In genomic region chr16:83839561-83839960, GRCh38 we compare ENCODE assay signal across 23 cellular contexts. TPM values are rescaled to one million over a fixed set of nuclear protein-coding genes. Genes with fewer than 3 reads are reported as not detected.
A peak's percentile ranks its signal among the peaks of the same experiment; 100 is the strongest.
DNase-seq lines count a peak whose midpoint lies in the region; ATAC-seq, FAIRE-seq and TF ChIP-seq lines count a peak whose summit lies in the region.
"Had no signal": no experiment of that assay in that cellular context is flagged by ENCODE, and none has a peak within 500 bp of the region (broad histone marks: within the 10 kb centered on the region; RNA-seq: fewer than 3 reads in every experiment).

No MANE protein-coding gene starts in this region.

- H3K27ac Mint-ChIP-seq in WTC11, result peak overlapping the region; percentile 100
- H3K27ac Mint-ChIP-seq: B cell; CD8-positive, alpha-beta T cell; IgD-negative memory B cell had no signal

- in situ Hi-C loops in GM13976 (cut with MboI; ENCODE audit: low sequenced_read_pairs, unreplicated experiment), result no loop called here

- H3K4me3 ChIP-seq in A549 (no peak overlapping the region), HUES48 (ENCODE audit: low read depth, low read length) (no peak overlapping the region), iPS-18a (ENCODE audit: low read length) (no peak overlapping the region)
- H3K4me3 ChIP-seq: BLaER1 treated with 17β-estradiol and CSF1 and Interleukin-3, amounts not matched to agents 10 nM and 100 nM; GM12878; HAP-1 had no signal

- no peak for TF ChIP-seq CTCF in A549 (IDR thresholded peaks at IDR 0.05)
- TF ChIP-seq CTCF in WTC11 (IDR thresholded peaks at IDR 0.05), result no peak
- TF ChIP-seq CTCF in GM13976 (IDR thresholded peaks at IDR 0.05; ENCODE audit: borderline replicate concordance, control extremely low read depth, extremely low read depth, insufficient read depth, missing control alignments), result no peak

- H3K4me2 ChIP-seq in A549, result no peak overlapping the region
- H3K4me2 ChIP-seq: BLaER1 treated with 17β-estradiol and CSF1 and Interleukin-3, amounts not matched to agents 10 nM and 100 nM had no signal

- H3K4me3 Mint-ChIP-seq in WTC11, result no peak overlapping the region
- H3K4me3 Mint-ChIP-seq: B cell; CD8-positive, alpha-beta T cell; IgD-negative memory B cell had no signal

- H3K27me3 ChIP-seq in HUES48 (ENCODE audit: control insufficient read depth, insufficient read depth, low read length), result no peaks in the 10 kb centered on the region
- no peaks in the 10 kb centered on the region for H3K27me3 ChIP-seq in iPS-18a (ENCODE audit: control insufficient read depth, insufficient read depth, low read length)
- H3K27me3 ChIP-seq: BLaER1 treated with 17β-estradiol and CSF1 and Interleukin-3, amounts not matched to agents 10 nM and 100 nM had no signal

- no peaks in the 10 kb centered on the region for H3K27me3 Mint-ChIP-seq in WTC11 (ENCODE audit: low read depth)

- no peak for TF ChIP-seq EP300 in A549 (IDR thresholded peaks at IDR 0.05)

- H3K36me3 Mint-ChIP-seq in WTC11, result no peaks in the 10 kb centered on the region
- H3K36me3 Mint-ChIP-seq: CD8-positive, alpha-beta T cell; IgD-negative memory B cell had no signal

- TF ChIP-seq RAD21 in A549 (conservative IDR thresholded peaks at IDR 0.05 in 1 of 2, IDR thresholded peaks at IDR 0.05 in 1 of 2), result no peak

- 29% methylated on average over 3 of the region's 3 CpGs for whole genome bisulfite sequencing in A549 (ENCODE audit: missing lambda C conversion rate)

- ATAC-seq in A549, result no peak
- ATAC-seq in WTC11, result no peak
- ATAC-seq in HG03520 (IDR thresholded peaks at IDR 0.05; ENCODE audit: unreplicated experiment), result no peak
- no peak for ATAC-seq in GM19324 (IDR thresholded peaks at IDR 0.05; ENCODE audit: low FRiP score, unreplicated experiment)
- ATAC-seq: CD8-positive, alpha-beta T cell; GM12878 had no signal

- H3K9me3 ChIP-seq in A549, result no peaks in the 10 kb centered on the region
- H3K9me3 ChIP-seq in HUES48 (ENCODE audit: control insufficient read depth, insufficient read depth, low read length), result no peaks in the 10 kb centered on the region
- H3K9me3 ChIP-seq in iPS-18a (ENCODE audit: control insufficient read depth, low read depth, low read length), result no peaks in the 10 kb centered on the region
- H3K9me3 ChIP-seq: HAP-1 had no signal

- H3K4me1 Mint-ChIP-seq in WTC11, result peaks cover 94% of the 10 kb centered on the region

- POLR2A ChIA-PET in A549 (lab: Yijun Ruan, JAX), result no interaction called here
- POLR2A ChIA-PET in WTC11 (lab: Charles Lee), result no interaction called here

- H3K36me3 ChIP-seq in HUES48 (ENCODE audit: control insufficient read depth, insufficient read depth, low read length), result no peaks in the 10 kb centered on the region
- H3K36me3 ChIP-seq in iPS-18a (ENCODE audit: control insufficient read depth, low read depth, low read length), result no peaks in the 10 kb centered on the region
- H3K36me3 ChIP-seq: BLaER1 treated with 17β-estradiol and CSF1 and Interleukin-3, amounts not matched to agents 10 nM and 100 nM; HAP-1 had no signal

- DNase-seq in A549 (ENCODE audit: low read depth in 1 of 2, low spot score in 1 of 2) (no peak), WTC11 (ENCODE audit: low spot score) (no peak), HK-2 (ENCODE audit: unreplicated experiment) (no peak), GM13976 (ENCODE audit: low spot score) (no peak)
- DNase-seq: 8988T; Calu3; CD8-positive, alpha-beta T cell; DMS79 treated with DMSO at 0.1 percent for 48 hours; GF-D8; GOT3; Kasumi-1; KG1 had no signal

- H3K9ac ChIP-seq in HUES48 (ENCODE audit: low read depth, low read length) (peak overlapping the region; percentile 1; the same call in 1 of the 2 replicates), iPS-18a (ENCODE audit: low read length) (peak overlapping the region; percentile 25)
- H3K9ac ChIP-seq: BLaER1 treated with 17β-estradiol and CSF1 and Interleukin-3, amounts not matched to agents 10 nM and 100 nM had no signal

- no peak for TF ChIP-seq POLR2A in A549 (IDR thresholded peaks at IDR 0.05; ENCODE audit: low read length)

- CTCF ChIA-PET in A549 (lab: Yijun Ruan, JAX), result no interaction called here
- CTCF ChIA-PET in WTC11 (lab: Charles Lee), result no interaction called here

- peaks cover 7% of the 10 kb centered on the region; the same call in 2 of the 3 replicates for H3K4me1 ChIP-seq in A549
- H3K4me1 ChIP-seq in HUES48 (ENCODE audit: control insufficient read depth, insufficient read depth, low read length), result peaks cover 70% of the 10 kb centered on the region
- peaks cover 52% of the 10 kb centered on the region for H3K4me1 ChIP-seq in iPS-18a (ENCODE audit: control insufficient read depth, low read depth, low read length)

- FAIRE-seq in A549 (lab: Jason Lieb, UNC), result no peak
- FAIRE-seq: GM12878, GM19239, HTR-8/SVneo had no signal

- H3K27ac ChIP-seq in A549 (no peak overlapping the region), HUES48 (ENCODE audit: low read depth, low read length) (peak overlapping the region; percentile 98), iPS-18a (ENCODE audit: low read length) (peak overlapping the region; percentile 90)
- H3K27ac ChIP-seq: BLaER1 treated with 17β-estradiol and CSF1 and Interleukin-3, amounts not matched to agents 10 nM and 100 nM had no signal

- H3K9me3 Mint-ChIP-seq in WTC11, result peaks cover 5% of the 10 kb centered on the region; the same call in 1 of the 2 replicates
- H3K9me3 Mint-ChIP-seq: CD8-positive, alpha-beta T cell; IgD-negative memory B cell had no signal

TF ChIP-seq in A549, 52 proteins besides CTCF, POLR2A, EP300 and RAD21:
- no peak for TF ChIP-seq MAZ (IDR thresholded peaks at IDR 0.05; ENCODE audit: borderline replicate concordance, low read depth, low read length)
- TF ChIP-seq MAFK (IDR thresholded peaks at IDR 0.05; ENCODE audit: partially characterized antibody), result peak; percentile 44

TF ChIP-seq in WTC11, 78 proteins besides CTCF, POLR2A, EP300 and RAD21 (continues in another document):
- TF ChIP-seq NFYB (CRISPR knock-in tag; conservative IDR thresholded peaks at IDR 0.05; ENCODE audit: low read depth) (no peak), PRRX2 (CRISPR knock-in tag; IDR thresholded peaks at IDR 0.05) (no peak), SMAD4 (CRISPR knock-in tag; IDR thresholded peaks at IDR 0.05) (no peak)
- TF ChIP-seq, protein P1, sequence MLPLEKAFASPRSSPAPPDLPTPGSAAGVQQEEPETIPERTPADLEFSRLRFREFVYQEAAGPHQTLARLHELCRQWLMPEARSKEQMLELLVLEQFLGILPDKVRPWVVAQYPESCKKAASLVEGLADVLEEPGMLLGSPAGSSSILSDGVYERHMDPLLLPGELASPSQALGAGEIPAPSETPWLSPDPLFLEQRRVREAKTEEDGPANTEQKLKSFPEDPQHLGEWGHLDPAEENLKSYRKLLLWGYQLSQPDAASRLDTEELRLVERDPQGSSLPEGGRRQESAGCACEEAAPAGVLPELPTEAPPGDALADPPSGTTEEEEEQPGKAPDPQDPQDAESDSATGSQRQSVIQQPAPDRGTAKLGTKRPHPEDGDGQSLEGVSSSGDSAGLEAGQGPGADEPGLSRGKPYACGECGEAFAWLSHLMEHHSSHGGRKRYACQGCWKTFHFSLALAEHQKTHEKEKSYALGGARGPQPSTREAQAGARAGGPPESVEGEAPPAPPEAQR (CRISPR knock-in tag; IDR thresholded peaks at IDR 0.05), result no peak
- TF ChIP-seq, protein P2, sequence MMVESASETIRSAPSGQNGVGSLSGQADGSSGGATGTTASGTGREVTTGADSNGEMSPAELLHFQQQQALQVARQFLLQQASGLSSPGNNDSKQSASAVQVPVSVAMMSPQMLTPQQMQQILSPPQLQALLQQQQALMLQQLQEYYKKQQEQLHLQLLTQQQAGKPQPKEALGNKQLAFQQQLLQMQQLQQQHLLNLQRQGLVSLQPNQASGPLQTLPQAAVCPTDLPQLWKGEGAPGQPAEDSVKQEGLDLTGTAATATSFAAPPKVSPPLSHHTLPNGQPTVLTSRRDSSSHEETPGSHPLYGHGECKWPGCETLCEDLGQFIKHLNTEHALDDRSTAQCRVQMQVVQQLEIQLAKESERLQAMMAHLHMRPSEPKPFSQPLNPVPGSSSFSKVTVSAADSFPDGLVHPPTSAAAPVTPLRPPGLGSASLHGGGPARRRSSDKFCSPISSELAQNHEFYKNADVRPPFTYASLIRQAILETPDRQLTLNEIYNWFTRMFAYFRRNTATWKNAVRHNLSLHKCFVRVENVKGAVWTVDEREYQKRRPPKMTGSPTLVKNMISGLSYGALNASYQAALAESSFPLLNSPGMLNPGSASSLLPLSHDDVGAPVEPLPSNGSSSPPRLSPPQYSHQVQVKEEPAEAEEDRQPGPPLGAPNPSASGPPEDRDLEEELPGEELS (CRISPR knock-in tag; IDR thresholded peaks at IDR 0.05), result no peak
- TF ChIP-seq, protein P3, sequence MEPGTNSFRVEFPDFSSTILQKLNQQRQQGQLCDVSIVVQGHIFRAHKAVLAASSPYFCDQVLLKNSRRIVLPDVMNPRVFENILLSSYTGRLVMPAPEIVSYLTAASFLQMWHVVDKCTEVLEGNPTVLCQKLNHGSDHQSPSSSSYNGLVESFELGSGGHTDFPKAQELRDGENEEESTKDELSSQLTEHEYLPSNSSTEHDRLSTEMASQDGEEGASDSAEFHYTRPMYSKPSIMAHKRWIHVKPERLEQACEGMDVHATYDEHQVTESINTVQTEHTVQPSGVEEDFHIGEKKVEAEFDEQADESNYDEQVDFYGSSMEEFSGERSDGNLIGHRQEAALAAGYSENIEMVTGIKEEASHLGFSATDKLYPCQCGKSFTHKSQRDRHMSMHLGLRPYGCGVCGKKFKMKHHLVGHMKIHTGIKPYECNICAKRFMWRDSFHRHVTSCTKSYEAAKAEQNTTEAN (CRISPR knock-in tag; IDR thresholded peaks at IDR 0.05), result no peak
- TF ChIP-seq, protein P4, sequence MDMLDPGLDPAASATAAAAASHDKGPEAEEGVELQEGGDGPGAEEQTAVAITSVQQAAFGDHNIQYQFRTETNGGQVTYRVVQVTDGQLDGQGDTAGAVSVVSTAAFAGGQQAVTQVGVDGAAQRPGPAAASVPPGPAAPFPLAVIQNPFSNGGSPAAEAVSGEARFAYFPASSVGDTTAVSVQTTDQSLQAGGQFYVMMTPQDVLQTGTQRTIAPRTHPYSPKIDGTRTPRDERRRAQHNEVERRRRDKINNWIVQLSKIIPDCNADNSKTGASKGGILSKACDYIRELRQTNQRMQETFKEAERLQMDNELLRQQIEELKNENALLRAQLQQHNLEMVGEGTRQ (CRISPR knock-in tag; IDR thresholded peaks at IDR 0.05), result no peak

RNA-seq across cellular contexts. Expression of gene HSBP1, which starts 31.8 kb away (rescaled TPM):
- polyA plus RNA-seq in A549 (2011; rRNA removed) (236 and 280 TPM in 2 replicates), A549 (2017; fragmentation: RNase III; extraction: RNeasy Plus Mini Kit Qiagen cat#74134 plus additional on column Dnase treatment) (185 to 206 TPM (median 190 TPM) in 3 replicates)
- 147 and 175 TPM in 2 replicates for polyA plus RNA-seq in A549 (2012; cell fraction: cytosol; rRNA removed)
- 16.4 and 29.1 TPM in 2 replicates for polyA plus RNA-seq in A549 (2012; cell fraction: nucleus; rRNA removed)
- polyA minus RNA-seq in A549 (2011; rRNA and poly(A)+ RNA removed), result 43.5 and 58.5 TPM in 2 replicates
- total RNA-seq in WTC11 (2021), result 197 to 237 TPM (median 229 TPM) in 3 replicates

RNA-seq across cellular contexts. Expression of gene MLYCD, which starts 59.4 kb away (rescaled TPM):
- polyA plus RNA-seq in A549 (2011; rRNA removed) (1.7 and 2.1 TPM in 2 replicates), A549 (2017; fragmentation: RNase III; extraction: RNeasy Plus Mini Kit Qiagen cat#74134 plus additional on column Dnase treatment) (1.1 to 1.4 TPM (median 1.3 TPM) in 3 replicates)
- polyA plus RNA-seq in A549 (2012; cell fraction: cytosol; rRNA removed), result 1.2 and 1.5 TPM in 2 replicates
- polyA plus RNA-seq in A549 (2012; cell fraction: nucleus; rRNA removed), result 3.3 and 3.7 TPM in 2 replicates
- polyA minus RNA-seq in A549 (2011; rRNA and poly(A)+ RNA removed), result 6.7 and 7.5 TPM in 2 replicates
- total RNA-seq in WTC11 (2021), result 5.9 to 6.3 TPM (median 6.1 TPM) in 3 replicates

Comparison
In these comparisons a context has a peak if more than half of its experiments do, and no peak if none do; other contexts are left out.
1. H3K27ac ChIP-seq: peak in HUES48 (single experiment) and iPS-18a (single experiment); none in A549 (0 of 2).